Comparison of ENCODE assay signal across 1 cellular context in genomic region chr1:59814901-59815825, GRCh38.
TF ChIP-seq lines count a peak whose summit lies in the region.

Gene HOOK1 (plus strand): TSS chr1:59814949. CDS start chr1:59815118, 169 bp downstream.

TF ChIP-seq in HEK293, 187 proteins besides CTCF, POLR2A, EP300 and RAD21 (continued from another document):
- TF ChIP-seq ZFP3 (tag by site-specific recombination; IDR thresholded peaks at IDR 0.05; ENCODE audit: low read depth): no peak
- TF ChIP-seq ZNF596 (tag by site-specific recombination; IDR thresholded peaks at IDR 0.05): no peak
